2 cellular contexts compared by ENCODE assay signal in the genomic region with DNA sequence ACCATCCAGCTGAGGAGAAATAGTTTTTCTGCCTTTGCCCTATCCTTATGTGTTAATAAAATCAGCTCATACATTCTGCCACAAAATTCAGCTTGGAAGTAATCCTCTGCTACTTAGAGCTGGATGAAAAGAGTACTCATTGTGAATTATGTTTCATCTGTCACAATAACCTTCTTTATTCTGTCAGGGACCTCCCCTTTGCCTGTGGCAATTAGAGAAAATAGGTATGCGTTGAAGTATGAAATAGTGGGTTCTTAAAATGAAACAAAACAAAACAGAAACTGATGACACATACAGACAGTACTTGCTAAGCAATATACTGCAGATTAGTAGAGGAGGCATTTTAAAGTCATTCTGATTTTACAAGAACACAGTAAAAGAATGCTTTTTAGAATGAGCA.
TF ChIP-seq lines count a peak whose summit lies in the region.

No MANE protein-coding gene starts in this region.

TF ChIP-seq in liver, 16 proteins besides CTCF, POLR2A, EP300 and RAD21 (continued from another document):
- TF ChIP-seq REST (IDR thresholded peaks at IDR 0.05) (no peak), NR2F2 (IDR thresholded peaks at IDR 0.05) (no peak), HNF4A (conservative IDR thresholded peaks at IDR 0.05) (no peak), FOXA1 (IDR thresholded peaks at IDR 0.05) (no peak), GABPA (IDR thresholded peaks at IDR 0.05 in 1 of 2, conservative IDR thresholded peaks at IDR 0.05 in 1 of 2) (no peak), TAF1 (conservative IDR thresholded peaks at IDR 0.05) (no peak), EGR1 (IDR thresholded peaks at IDR 0.05; ENCODE audit: low read depth in 2 of 2) (no peak), YY1 (IDR thresholded peaks at IDR 0.05) (no peak), HNF4G (IDR thresholded peaks at IDR 0.05) (no peak)
- TF ChIP-seq, protein P1, sequence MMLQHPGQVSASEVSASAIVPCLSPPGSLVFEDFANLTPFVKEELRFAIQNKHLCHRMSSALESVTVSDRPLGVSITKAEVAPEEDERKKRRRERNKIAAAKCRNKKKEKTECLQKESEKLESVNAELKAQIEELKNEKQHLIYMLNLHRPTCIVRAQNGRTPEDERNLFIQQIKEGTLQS (IDR thresholded peaks at IDR 0.05), result no peak

TF ChIP-seq in HepG2, 621 proteins besides CTCF, POLR2A, EP300 and RAD21 (continued from another document):
- no peak for TF ChIP-seq ZXDC (CRISPR knock-in tag; IDR thresholded peaks at IDR 0.05)
- TF ChIP-seq RNF2 (conservative IDR thresholded peaks at IDR 0.05; ENCODE audit: low read depth), result no peak
- TF ChIP-seq MTERF4 (CRISPR knock-in tag; IDR thresholded peaks at IDR 0.05), result no peak
- TF ChIP-seq SP5 (CRISPR knock-in tag; IDR thresholded peaks at IDR 0.05; ENCODE audit: borderline replicate concordance, low read depth), result no peak
- no peak for TF ChIP-seq TBX2 (CRISPR knock-in tag; IDR thresholded peaks at IDR 0.05; ENCODE audit: borderline replicate concordance)
- TF ChIP-seq LCORL (IDR thresholded peaks at IDR 0.05), result no peak
- no peak for TF ChIP-seq LCORL (CRISPR knock-in tag; IDR thresholded peaks at IDR 0.05)
- no peak for TF ChIP-seq ZSCAN20 (CRISPR knock-in tag; IDR thresholded peaks at IDR 0.05; ENCODE audit: borderline replicate concordance)
